In genomic region chr7:116339564-116339963, GRCh38 we compare ENCODE assay signal across 17 cellular contexts.
DNase-seq lines count a peak whose midpoint lies in the region; ATAC-seq, FAIRE-seq and TF ChIP-seq lines count a peak whose summit lies in the region.
"Had no signal": no experiment of that assay in that cellular context is flagged by ENCODE, and none has a peak within 500 bp of the region (broad histone marks: within the 10 kb centered on the region; RNA-seq: fewer than 3 reads in every experiment).

No MANE protein-coding gene starts in this region.

- H3K27ac ChIP-seq in ACC112 (ENCODE audit: low read depth, low read length) (peak overlapping the region; percentile 58), esophagus muscularis mucosa (replicated peaks in 1 of 4) (peak overlapping the region; percentile 16 to 60 (median 58))

- peaks cover 26% of the 10 kb centered on the region for H3K4me1 Mint-ChIP-seq in osteocyte (ENCODE audit: unreplicated experiment)
- H3K4me1 Mint-ChIP-seq: neural crest cell had no signal

- H3K4me1 ChIP-seq in ACC112 (ENCODE audit: control insufficient read depth, insufficient read depth, low read length, unreplicated experiment): peaks cover 41% of the 10 kb centered on the region
- peaks cover 10 to 33% (median 25%) of the 10 kb centered on the region in 4 donors for H3K4me1 ChIP-seq in esophagus muscularis mucosa

- no peak overlapping the region for H3K4me3 Mint-ChIP-seq in osteocyte (ENCODE audit: unreplicated experiment)
- H3K4me3 Mint-ChIP-seq: activated CD4-positive, alpha-beta T cell treated with anti-CD3 and anti-CD28 coated beads for 36 hours; activated T-cell treated with anti-CD3 and anti-CD28 coated beads, Interleukin-2, amount 50 U/mL, for 24 hours; neural crest cell; type B pancreatic cell had no signal

- no peak for TF ChIP-seq POLR2A in esophagus muscularis mucosa (IDR thresholded peaks at IDR 0.05; ENCODE audit: low read depth)

- H3K36me3 Mint-ChIP-seq in osteocyte (ENCODE audit: unreplicated experiment): no peaks in the 10 kb centered on the region
- H3K36me3 Mint-ChIP-seq: type B pancreatic cell had no signal

- H3K27me3 Mint-ChIP-seq in osteocyte (ENCODE audit: unreplicated experiment): no peaks in the 10 kb centered on the region

- TF ChIP-seq EP300 in esophagus muscularis mucosa (IDR thresholded peaks at IDR 0.05): no peak

- no peak for TF ChIP-seq CTCF in esophagus muscularis mucosa (IDR thresholded peaks at IDR 0.05)
- no peak for TF ChIP-seq CTCF in osteocyte (IDR thresholded peaks at IDR 0.05)

- peak; percentile 54 for FAIRE-seq in RCC 7860 (lab: Jason Lieb, UNC)
- FAIRE-seq: GM12891 had no signal

- no peaks in the 10 kb centered on the region for H3K27me3 ChIP-seq in ACC112 (ENCODE audit: insufficient read depth, low read length)
- H3K27me3 ChIP-seq in esophagus muscularis mucosa: no peaks in the 10 kb centered on the region

- WGBS in esophagus muscularis mucosa: 32% methylated on average over 3 of the region's 3 CpGs

- no peaks in the 10 kb centered on the region for H3K9me3 Mint-ChIP-seq in osteocyte (ENCODE audit: unreplicated experiment)
- H3K9me3 Mint-ChIP-seq: activated T-cell treated with anti-CD3 and anti-CD28 coated beads, Interleukin-2, amount 50 U/mL, for 24 hours; neural crest cell; type B pancreatic cell had no signal

- intact Hi-C loops in esophagus muscularis mucosa (cut with DNase I): no loop called here

- no peak overlapping the region for H2AFZ ChIP-seq in ACC112 (ENCODE audit: low read length, unreplicated experiment)

- no peaks in the 10 kb centered on the region for H3K36me3 ChIP-seq in ACC112 (ENCODE audit: insufficient read depth, low read length)
- H3K36me3 ChIP-seq in esophagus muscularis mucosa: no peaks in the 10 kb centered on the region

- no peaks in the 10 kb centered on the region for H3K9me3 ChIP-seq in esophagus muscularis mucosa

- H3K27ac Mint-ChIP-seq in osteocyte (ENCODE audit: unreplicated experiment): peak overlapping the region; percentile 36
- H3K27ac Mint-ChIP-seq: activated CD4-positive, alpha-beta T cell treated with anti-CD3 and anti-CD28 coated beads for 36 hours; activated T-cell treated with anti-CD3 and anti-CD28 coated beads, Interleukin-2, amount 50 U/mL, for 24 hours; type B pancreatic cell had no signal

- ATAC-seq in GM21526 (IDR thresholded peaks at IDR 0.05; ENCODE audit: low FRiP score, unreplicated experiment): no peak
- ATAC-seq: activated CD4-positive, alpha-beta T cell treated with anti-CD3 and anti-CD28 coated beads for 36 hours had no signal

- no peak for DNase-seq in RCC 7860 (ENCODE audit: low spot score)
- DNase-seq in esophagus muscularis mucosa (ENCODE audit: extremely low spot score): no peak
- no peak for DNase-seq in osteocyte (ENCODE audit: extremely low spot score, unreplicated experiment)
- DNase-seq in cerebellar cortex (ENCODE audit: low spot score): no peak
- DNase-seq in hippocampal formation (lab: John Stamatoyannopoulos, UW): no peak
- DNase-seq in T-helper 2 cell: no peak
- DNase-seq: activated CD4-positive, alpha-beta T cell treated with anti-CD3 and anti-CD28 coated beads for 36 hours; activated T-cell treated with anti-CD3 and anti-CD28 coated beads, Interleukin-2, amount 50 U/mL, for 24 hours; AML-193; effector CD8-positive, alpha-beta T cell; head of caudate nucleus; NCI-H2081 treated with DMSO at 0.1 percent for 48 hours had no signal

- H3K4me3 ChIP-seq in ACC112 (ENCODE audit: low read depth, low read length) (no peak overlapping the region), esophagus muscularis mucosa (no peak overlapping the region)

- H3K79me2 ChIP-seq in ACC112 (ENCODE audit: control insufficient read depth, insufficient read depth, low read length, unreplicated experiment): no peaks in the 10 kb centered on the region
